1 cellular context compared by ENCODE assay signal in the genomic region with DNA sequence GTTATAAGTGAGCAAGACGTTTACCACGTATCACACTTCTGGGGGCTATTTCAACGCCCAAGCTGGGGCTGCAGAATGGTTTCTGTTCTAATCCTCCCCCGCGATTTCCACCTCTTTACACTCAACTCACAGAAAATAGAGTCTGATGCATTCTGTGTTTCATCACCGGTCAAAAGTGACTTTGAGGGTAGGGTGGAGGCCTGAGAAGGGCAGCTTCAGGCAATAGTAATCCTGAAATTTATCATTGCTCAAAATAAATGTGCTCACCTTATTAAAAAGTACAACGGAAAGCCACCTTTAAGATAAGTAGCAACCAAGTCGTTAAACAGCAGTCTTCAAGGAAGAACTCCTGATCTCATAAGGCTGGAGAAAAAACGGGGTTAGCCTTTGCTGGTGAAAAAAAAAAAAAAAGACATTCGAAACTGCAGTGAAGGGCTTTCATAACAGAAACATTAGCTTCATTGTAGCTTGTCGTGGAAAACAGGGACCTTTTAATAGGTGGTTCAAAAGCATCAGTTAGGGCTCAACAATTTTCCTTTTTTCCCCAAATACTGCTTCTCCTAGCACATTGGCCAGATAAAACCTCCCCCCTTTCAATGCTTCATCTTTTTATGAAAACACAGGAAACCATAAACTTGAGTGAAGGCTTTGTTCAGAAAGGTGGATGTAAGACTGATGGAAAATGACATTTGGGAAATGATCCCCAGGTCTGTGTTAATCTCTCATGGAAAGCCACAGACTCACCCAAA.
TF ChIP-seq lines count a peak whose summit lies in the region.

No MANE protein-coding gene starts in this region.

TF ChIP-seq in HepG2, 621 proteins besides CTCF, POLR2A, EP300 and RAD21 (continued from another document):
- TF ChIP-seq, protein P1, sequence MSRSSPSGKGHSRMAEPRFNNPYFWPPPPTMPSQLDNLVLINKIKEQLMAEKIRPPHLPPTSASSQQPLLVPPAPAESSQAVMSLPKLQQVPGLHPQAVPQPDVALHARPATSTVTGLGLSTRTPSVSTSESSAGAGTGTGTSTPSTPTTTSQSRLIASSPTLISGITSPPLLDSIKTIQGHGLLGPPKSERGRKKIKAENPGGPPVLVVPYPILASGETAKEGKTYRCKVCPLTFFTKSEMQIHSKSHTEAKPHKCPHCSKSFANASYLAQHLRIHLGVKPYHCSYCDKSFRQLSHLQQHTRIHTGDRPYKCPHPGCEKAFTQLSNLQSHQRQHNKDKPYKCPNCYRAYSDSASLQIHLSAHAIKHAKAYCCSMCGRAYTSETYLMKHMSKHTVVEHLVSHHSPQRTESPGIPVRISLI (CRISPR knock-in tag; IDR thresholded peaks at IDR 0.05; ENCODE audit: borderline replicate concordance) = peak; percentile 38; the same call in 1 of the 2 replicates
